In the genomic region with DNA sequence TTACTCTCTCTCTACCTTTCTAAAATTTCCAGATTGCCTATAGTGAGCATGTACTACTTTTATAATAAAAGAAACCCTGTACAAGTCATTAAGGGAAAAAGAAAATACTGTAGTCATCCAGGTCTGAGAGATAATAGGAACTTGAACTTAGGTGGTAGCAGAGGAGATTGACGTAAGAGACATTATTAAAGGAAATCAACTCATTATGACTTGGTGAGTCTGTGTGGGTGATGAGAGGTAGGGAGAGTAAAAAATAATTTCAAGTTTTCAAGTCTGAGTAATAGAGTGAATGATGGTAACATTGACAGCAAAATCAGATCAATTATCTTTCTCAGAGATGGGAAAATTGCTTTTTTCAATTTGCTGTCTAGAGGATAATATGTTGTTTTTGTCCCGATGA, we compare ENCODE assay signal across 26 cellular contexts. TPM values are rescaled to one million over a fixed set of nuclear protein-coding genes. Genes with fewer than 3 reads are reported as not detected.
"Had no signal": no experiment of that assay in that cellular context is flagged by ENCODE, and none has a peak within 500 bp of the region (broad histone marks: within the 10 kb centered on the region; RNA-seq: fewer than 3 reads in every experiment).

No MANE protein-coding gene starts in this region.

- H3K27ac Mint-ChIP-seq: activated CD8-positive, alpha-beta memory T cell treated with anti-CD3 and anti-CD28 coated beads, Interleukin-2, amount 10 ng/mL, durations not matched to agents 7 days and 5 days; activated CD8-positive, alpha-beta T cell treated with anti-CD3 and anti-CD28 coated beads, Interleukin-2, amount 10 ng/mL, durations not matched to agents 7 days and 5 days; activated naive CD4-positive, alpha-beta T cell treated with anti-CD3 and anti-CD28 coated beads, Interleukin-2, amount 10 ng/mL, durations not matched to agents 7 days and 5 days; activated naive CD8-positive, alpha-beta T cell treated with anti-CD3 and anti-CD28 coated beads, Interleukin-2, amount 10 ng/mL, durations not matched to agents 7 days and 5 days; natural killer cell treated with Interleukin-12 subunit alpha and Interleukin-12 subunit beta and Interleukin-15 and Interleukin-18, amount 100 ng/mL, for 72 hours; stimulated activated naive CD8-positive, alpha-beta T cell treated with anti-CD3 and anti-CD28 coated beads, Interleukin-15, Interleukin-2, amounts not matched to agents 100 ng/mL and 50 ng/mL, for 24 hours; T-helper 17 cell; type B pancreatic cell had no signal

- H3K4me1 ChIP-seq: ascending aorta, left lung, right lobe of liver, vagina had no signal

- H3K9me3 ChIP-seq: ascending aorta, esophagus muscularis mucosa, left lung, mucosa of descending colon, right lobe of liver, vagina had no signal

- DNase-seq: activated CD4-positive, alpha-beta T cell treated with anti-CD3 and anti-CD28 coated beads for 1 hour; activated CD4-positive, alpha-beta T cell treated with anti-CD3 and anti-CD28 coated beads, Interleukin-2, amount 50 U/mL, for 1 hour; activated CD8-positive, alpha-beta memory T cell treated with anti-CD3 and anti-CD28 coated beads, Interleukin-2, amount 10 ng/mL, durations not matched to agents 7 days and 5 days; activated CD8-positive, alpha-beta T cell treated with anti-CD3 and anti-CD28 coated beads, Interleukin-2, amount 10 ng/mL, durations not matched to agents 7 days and 5 days; activated gamma-delta T cell; activated naive CD4-positive, alpha-beta T cell treated with anti-CD3 and anti-CD28 coated beads, Interleukin-2, amount 10 ng/mL, durations not matched to agents 7 days and 5 days; activated naive CD8-positive, alpha-beta T cell treated with anti-CD3 and anti-CD28 coated beads, Interleukin-2, amount 10 ng/mL, durations not matched to agents 7 days and 5 days; brain microvascular endothelial cell; caudate nucleus; dermis blood vessel endothelial cell; effector CD4-positive, alpha-beta T cell; left lung; mucosa of descending colon; right lobe of liver; stimulated activated CD4-positive, alpha-beta T cell treated with anti-CD3 and anti-CD28 coated beads, Interleukin-4, amount 100 ng/mL, for 1 hour; SW 1271; T-helper 17 cell had no signal

- H3K4me1 Mint-ChIP-seq: activated CD8-positive, alpha-beta memory T cell treated with anti-CD3 and anti-CD28 coated beads, Interleukin-2, amount 10 ng/mL, durations not matched to agents 7 days and 5 days; activated naive CD4-positive, alpha-beta T cell treated with anti-CD3 and anti-CD28 coated beads, Interleukin-2, amount 10 ng/mL, durations not matched to agents 7 days and 5 days; activated naive CD8-positive, alpha-beta T cell treated with anti-CD3 and anti-CD28 coated beads, Interleukin-2, amount 10 ng/mL, durations not matched to agents 7 days and 5 days; T-helper 17 cell had no signal

- H3K4me3 Mint-ChIP-seq: activated CD8-positive, alpha-beta memory T cell treated with anti-CD3 and anti-CD28 coated beads, Interleukin-2, amount 10 ng/mL, durations not matched to agents 7 days and 5 days; activated CD8-positive, alpha-beta T cell treated with anti-CD3 and anti-CD28 coated beads, Interleukin-2, amount 10 ng/mL, durations not matched to agents 7 days and 5 days; activated naive CD4-positive, alpha-beta T cell treated with anti-CD3 and anti-CD28 coated beads, Interleukin-2, amount 10 ng/mL, durations not matched to agents 7 days and 5 days; activated naive CD8-positive, alpha-beta T cell treated with anti-CD3 and anti-CD28 coated beads, Interleukin-2, amount 10 ng/mL, durations not matched to agents 7 days and 5 days; natural killer cell treated with Interleukin-12 subunit alpha and Interleukin-12 subunit beta and Interleukin-15 and Interleukin-18, amount 100 ng/mL, for 72 hours; stimulated activated naive CD8-positive, alpha-beta T cell treated with anti-CD3 and anti-CD28 coated beads, Interleukin-15, Interleukin-2, amounts not matched to agents 100 ng/mL and 50 ng/mL, for 24 hours; T-helper 17 cell; type B pancreatic cell had no signal

- H3K27me3 ChIP-seq: ascending aorta, brain microvascular endothelial cell, esophagus muscularis mucosa, left lung, right lobe of liver, vagina had no signal

- H3K36me3 Mint-ChIP-seq: activated CD8-positive, alpha-beta memory T cell treated with anti-CD3 and anti-CD28 coated beads, Interleukin-2, amount 10 ng/mL, durations not matched to agents 7 days and 5 days; activated naive CD4-positive, alpha-beta T cell treated with anti-CD3 and anti-CD28 coated beads, Interleukin-2, amount 10 ng/mL, durations not matched to agents 7 days and 5 days; activated naive CD8-positive, alpha-beta T cell treated with anti-CD3 and anti-CD28 coated beads, Interleukin-2, amount 10 ng/mL, durations not matched to agents 7 days and 5 days; natural killer cell treated with Interleukin-12 subunit alpha and Interleukin-12 subunit beta and Interleukin-15 and Interleukin-18, amount 100 ng/mL, for 72 hours had no signal

- H3K4me3 ChIP-seq: ascending aorta, esophagus muscularis mucosa, left lung, mucosa of descending colon, right lobe of liver, vagina had no signal

- ATAC-seq: activated CD8-positive, alpha-beta memory T cell treated with anti-CD3 and anti-CD28 coated beads, Interleukin-2, amount 10 ng/mL, durations not matched to agents 7 days and 5 days; activated CD8-positive, alpha-beta T cell treated with anti-CD3 and anti-CD28 coated beads, Interleukin-2, amount 10 ng/mL, durations not matched to agents 7 days and 5 days; left lung; mucosa of descending colon; natural killer cell treated with Interleukin-12 subunit alpha and Interleukin-12 subunit beta and Interleukin-15 and Interleukin-18, amount 100 ng/mL, for 72 hours; right lobe of liver; T-helper 17 cell had no signal

- H3K27ac ChIP-seq: ascending aorta, brain microvascular endothelial cell, right lobe of liver had no signal

- H3K36me3 ChIP-seq: ascending aorta, brain microvascular endothelial cell, left lung, vagina had no signal

- H3K9me3 Mint-ChIP-seq: activated naive CD4-positive, alpha-beta T cell treated with anti-CD3 and anti-CD28 coated beads, Interleukin-2, amount 10 ng/mL, durations not matched to agents 7 days and 5 days; activated naive CD8-positive, alpha-beta T cell treated with anti-CD3 and anti-CD28 coated beads, Interleukin-2, amount 10 ng/mL, durations not matched to agents 7 days and 5 days; natural killer cell treated with Interleukin-12 subunit alpha and Interleukin-12 subunit beta and Interleukin-15 and Interleukin-18, amount 100 ng/mL, for 72 hours; stimulated activated naive CD8-positive, alpha-beta T cell treated with anti-CD3 and anti-CD28 coated beads, Interleukin-15, Interleukin-2, amounts not matched to agents 100 ng/mL and 50 ng/mL, for 24 hours; type B pancreatic cell had no signal

RNA-seq across cellular contexts. Expression of a gene that starts 44.0 kb away (rescaled TPM):
- total RNA-seq: activated CD8-positive, alpha-beta memory T cell treated with anti-CD3 and anti-CD28 coated beads, Interleukin-2, amount 10 ng/mL, durations not matched to agents 7 days and 5 days; activated CD8-positive, alpha-beta T cell treated with anti-CD3 and anti-CD28 coated beads, Interleukin-2, amount 10 ng/mL, durations not matched to agents 7 days and 5 days; activated naive CD8-positive, alpha-beta T cell treated with anti-CD3 and anti-CD28 coated beads, Interleukin-2, amount 10 ng/mL, durations not matched to agents 7 days and 5 days; ascending aorta; lung microvascular endothelial cell; mesenteric fat pad; myocyte; natural killer cell treated with Interleukin-12 subunit alpha and Interleukin-12 subunit beta and Interleukin-15 and Interleukin-18, amount 100 ng/mL, for 72 hours; right lobe of liver; T-helper 17 cell had no signal

RNA-seq across cellular contexts. Expression of a gene that starts 52.2 kb away (rescaled TPM):
- total RNA-seq: activated CD8-positive, alpha-beta memory T cell treated with anti-CD3 and anti-CD28 coated beads, Interleukin-2, amount 10 ng/mL, durations not matched to agents 7 days and 5 days had no signal
